12 cellular contexts compared by ENCODE assay signal in genomic region chr1:40076895-40077312, GRCh38. TPM values are rescaled to one million over a fixed set of nuclear protein-coding genes. Genes with fewer than 3 reads are reported as not detected.
DNase-seq lines count a peak whose midpoint lies in the region; ATAC-seq and TF ChIP-seq lines count a peak whose summit lies in the region.
"Had no signal": no experiment of that assay in that cellular context is flagged by ENCODE, and none has a peak within 500 bp of the region (broad histone marks: within the 10 kb centered on the region; RNA-seq: fewer than 3 reads in every experiment).

No MANE protein-coding gene starts in this region.

- H3K9me3 ChIP-seq in right cardiac atrium (ENCODE audit: control insufficient read depth, low read length) (no peaks in the 10 kb centered on the region), thyroid gland (no peaks in the 10 kb centered on the region)
- H3K9me3 ChIP-seq: SJSA1 had no signal

- TF ChIP-seq CTCF in thyroid gland (IDR thresholded peaks at IDR 0.05): no peak

- CTCF ChIA-PET in activated CD8-positive, alpha-beta memory T cell treated with anti-CD3 and anti-CD28 coated beads, Interleukin-2, amount 10 ng/mL, durations not matched to agents 7 days and 5 days (lab: Charles Lee): interaction anchor here (0.7 to 7.1 kb wide), 14 partner anchors 8 to 328 kb away, joined by 3 to 67 read pairs (median 4); partner anchors contain the start of genes PPT1 and RLF

- no peaks in the 10 kb centered on the region for H3K27me3 Mint-ChIP-seq in activated CD8-positive, alpha-beta memory T cell treated with anti-CD3 and anti-CD28 coated beads, Interleukin-2, amount 10 ng/mL, durations not matched to agents 7 days and 5 days
- H3K27me3 Mint-ChIP-seq: activated naive CD4-positive, alpha-beta T cell treated with anti-CD3 and anti-CD28 coated beads, Interleukin-2, amount 50 U/mL, for 24 hours; B cell had no signal

- H3K9me3 Mint-ChIP-seq in activated CD8-positive, alpha-beta memory T cell treated with anti-CD3 and anti-CD28 coated beads, Interleukin-2, amount 10 ng/mL, durations not matched to agents 7 days and 5 days (ENCODE audit: low read depth): no peaks in the 10 kb centered on the region
- H3K9me3 Mint-ChIP-seq: activated naive CD4-positive, alpha-beta T cell treated with anti-CD3 and anti-CD28 coated beads, Interleukin-2, amount 50 U/mL, for 24 hours had no signal

- peaks cover 18 to 21% of the 10 kb centered on the region in 2 donors for H3K36me3 ChIP-seq in thyroid gland

- no peak for ATAC-seq in activated CD8-positive, alpha-beta memory T cell treated with anti-CD3 and anti-CD28 coated beads, Interleukin-2, amount 10 ng/mL, durations not matched to agents 7 days and 5 days
- ATAC-seq in right cardiac atrium: peak; percentile 50 to 51

- H3K4me3 Mint-ChIP-seq in activated CD8-positive, alpha-beta memory T cell treated with anti-CD3 and anti-CD28 coated beads, Interleukin-2, amount 10 ng/mL, durations not matched to agents 7 days and 5 days: no peak overlapping the region
- H3K4me3 Mint-ChIP-seq: activated naive CD4-positive, alpha-beta T cell treated with anti-CD3 and anti-CD28 coated beads, Interleukin-2, amount 50 U/mL, for 24 hours; B cell had no signal

- H3K4me1 ChIP-seq in right cardiac atrium (ENCODE audit: control insufficient read depth, insufficient read depth, low read length) (no peaks in the 10 kb centered on the region), thyroid gland (peaks cover 0 to 10% of the 10 kb centered on the region in 2 donors)

- TF ChIP-seq POLR2A in thyroid gland (IDR thresholded peaks at IDR 0.05): no peak

- H3K27me3 ChIP-seq in right cardiac atrium (ENCODE audit: control insufficient read depth, insufficient read depth): no peaks in the 10 kb centered on the region
- H3K27me3 ChIP-seq in thyroid gland: no peaks in the 10 kb centered on the region
- H3K27me3 ChIP-seq: SJSA1 had no signal

- WGBS in right cardiac atrium: 55% methylated on average over 5 of the region's 5 CpGs
- 72 to 73% methylated on average over 5 of the region's 5 CpGs for WGBS in thyroid gland, 2 donors

- intact Hi-C loops in right cardiac atrium (cut with DNase I) (no loop called here), thyroid gland (cut with DNase I) (no loop called here)

- H3K4me1 Mint-ChIP-seq in activated CD8-positive, alpha-beta memory T cell treated with anti-CD3 and anti-CD28 coated beads, Interleukin-2, amount 10 ng/mL, durations not matched to agents 7 days and 5 days: peaks cover 19% of the 10 kb centered on the region

- peak; percentile 1 for DNase-seq in activated CD8-positive, alpha-beta memory T cell treated with anti-CD3 and anti-CD28 coated beads, Interleukin-2, amount 50 U/mL, for 48 hours
- DNase-seq in activated CD8-positive, alpha-beta memory T cell treated with anti-CD3 and anti-CD28 coated beads, Interleukin-2, amount 10 ng/mL, durations not matched to agents 7 days and 5 days: no peak
- DNase-seq in amniotic epithelial cell (ENCODE audit: low read depth) (peak; percentile 90), right cardiac atrium (no peak), thyroid gland (no peak), NAMALWA (ENCODE audit: low spot score) (no peak), HPDE6-E6E7 (ENCODE audit: extremely low spot score) (no peak)
- DNase-seq in effector CD4-positive, alpha-beta T cell: no peak
- DNase-seq: MM.1S had no signal

- H3K36me3 Mint-ChIP-seq in activated CD8-positive, alpha-beta memory T cell treated with anti-CD3 and anti-CD28 coated beads, Interleukin-2, amount 10 ng/mL, durations not matched to agents 7 days and 5 days: peaks cover 33% of the 10 kb centered on the region

- H3K27ac Mint-ChIP-seq in activated CD8-positive, alpha-beta memory T cell treated with anti-CD3 and anti-CD28 coated beads, Interleukin-2, amount 10 ng/mL, durations not matched to agents 7 days and 5 days: no peak overlapping the region
- H3K27ac Mint-ChIP-seq: activated naive CD4-positive, alpha-beta T cell treated with anti-CD3 and anti-CD28 coated beads, Interleukin-2, amount 50 U/mL, for 24 hours; B cell had no signal

- peak overlapping the region; percentile 61 for H3K27ac ChIP-seq in right cardiac atrium (ENCODE audit: low read length)
- peak overlapping the region; percentile 19 to 45 (median 30) for H3K27ac ChIP-seq in thyroid gland
- H3K27ac ChIP-seq: SJSA1 had no signal

- H3K4me3 ChIP-seq in right cardiac atrium (ENCODE audit: low read length) (no peak overlapping the region), thyroid gland (replicated peaks in 1 of 3) (no peak overlapping the region)
- H3K4me3 ChIP-seq: SJSA1 had no signal

RNA-seq across cellular contexts. Expression of gene PPT1, which starts 20.1 kb away (rescaled TPM):
- 10 to 100 TPM; 74.1 to 96.6 TPM for total RNA-seq in activated CD8-positive, alpha-beta memory T cell treated with anti-CD3 and anti-CD28 coated beads, Interleukin-2, amount 10 ng/mL, durations not matched to agents 7 days and 5 days
- 10 to 100 TPM; 37.6 to 59.0 (median 42.6) TPM for total RNA-seq in right cardiac atrium
- polyA plus RNA-seq in right cardiac atrium: 39.5 TPM
- total RNA-seq in thyroid gland: 10 to 100 TPM; 58.1 to 77.7 (median 64.2) TPM

RNA-seq across cellular contexts. Expression of gene CAP1, which starts 36.4 kb away (rescaled TPM):
- 100 to 1,000 TPM; 647 to 727 TPM for total RNA-seq in activated CD8-positive, alpha-beta memory T cell treated with anti-CD3 and anti-CD28 coated beads, Interleukin-2, amount 10 ng/mL, durations not matched to agents 7 days and 5 days
- 100 to 1,000 TPM in 2 of 4 donors, 10 to 100 TPM in 2; 72.8 to 118 (median 97.9) TPM for total RNA-seq in right cardiac atrium
- 43.8 TPM for polyA plus RNA-seq in right cardiac atrium
- total RNA-seq in thyroid gland: 100 to 1,000 TPM; 204 to 247 (median 227) TPM

Comparison
In these comparisons a context has a peak if more than half of its experiments do, and no peak if none do; other contexts are left out.
1. DNase-seq: peak in activated CD8-positive, alpha-beta memory T cell treated with anti-CD3 and anti-CD28 coated beads, Interleukin-2, amount 50 U/mL, for 48 hours (single experiment) and amniotic epithelial cell (single experiment); none in activated CD8-positive, alpha-beta memory T cell treated with anti-CD3 and anti-CD28 coated beads, Interleukin-2, amount 10 ng/mL, durations not matched to agents 7 days and 5 days (single experiment), right cardiac atrium (0 of 3), thyroid gland (0 of 2), effector CD4-positive, alpha-beta T cell (single experiment), NAMALWA (single experiment) and HPDE6-E6E7 (single experiment).